ENCODE assay signal across 22 cellular contexts in genomic region chr6:97656706-97657350, GRCh38.
"Had no signal": no experiment of that assay in that cellular context is flagged by ENCODE, and none has a peak within 500 bp of the region (broad histone marks: within the 10 kb centered on the region; RNA-seq: fewer than 3 reads in every experiment).

No MANE protein-coding gene starts in this region.

- H3K36me3 ChIP-seq: esophagus squamous epithelium, gastrocnemius medialis, sigmoid colon, thoracic aorta, vagina had no signal

- H3K27me3 ChIP-seq: body of pancreas, esophagus squamous epithelium, gastrocnemius medialis, sigmoid colon, vagina had no signal

- DNase-seq: activated CD4-positive, alpha-beta T cell treated with anti-CD3 and anti-CD28 coated beads for 1 hour; activated CD4-positive, alpha-beta T cell treated with anti-CD3 and anti-CD28 coated beads, Interleukin-2, amount 50 U/mL, for 1 hour; activated CD8-positive, alpha-beta T cell treated with anti-CD3 and anti-CD28 coated beads, Interleukin-2, amount 10 ng/mL, durations not matched to agents 7 days and 5 days; activated gamma-delta T cell treated with Interleukin-2 at 50 U/mL for 16 hours; body of pancreas; dermis blood vessel endothelial cell; effector memory CD8-positive, alpha-beta T cell; esophagus squamous epithelium; gastrocnemius medialis; hippocampal formation; left colon; mesenchymal stem cell; sigmoid colon; stimulated activated CD4-positive, alpha-beta T cell treated with anti-CD3 and anti-CD28 coated beads, Interleukin-2, amount 100 ng/mL, for 48 hours; stimulated activated CD8-positive, alpha-beta memory T cell treated with anti-CD3 and anti-CD28 coated beads, Interleukin-4, amount 100 ng/mL, for 48 hours; stimulated activated naive B cell treated with anti-CD40 and anti-IgM and Interleukin-4, amounts not matched to agents 10 μg/mL and 1 μg/mL and 100 μg/mL, for 72 hours had no signal

- H3K27me3 Mint-ChIP-seq: activated naive CD4-positive, alpha-beta T cell treated with anti-CD3 and anti-CD28 coated beads, Interleukin-2, amount 50 U/mL, for 24 hours; effector memory CD8-positive, alpha-beta T cell; stimulated activated naive B cell treated with anti-CD40 and anti-IgM and Interleukin-4, amounts not matched to agents 10 μg/mL and 1 μg/mL and 100 μg/mL, for 72 hours had no signal

- H3K4me3 ChIP-seq: body of pancreas, esophagus squamous epithelium, gastrocnemius medialis, sigmoid colon, thoracic aorta, vagina had no signal

- H3K4me1 Mint-ChIP-seq: activated naive CD4-positive, alpha-beta T cell treated with anti-CD3 and anti-CD28 coated beads, Interleukin-2, amount 50 U/mL, for 24 hours; nephron; stimulated activated naive B cell treated with anti-CD40 and anti-IgM and Interleukin-4, amounts not matched to agents 10 μg/mL and 1 μg/mL and 100 μg/mL, for 72 hours had no signal

- H3K36me3 Mint-ChIP-seq: activated naive CD4-positive, alpha-beta T cell treated with anti-CD3 and anti-CD28 coated beads, Interleukin-2, amount 50 U/mL, for 24 hours; stimulated activated naive B cell treated with anti-CD40 and anti-IgM and Interleukin-4, amounts not matched to agents 10 μg/mL and 1 μg/mL and 100 μg/mL, for 72 hours; type B pancreatic cell had no signal

- H3K9me3 Mint-ChIP-seq: nephron; stimulated activated naive B cell treated with anti-CD40 and anti-IgM and Interleukin-4, amounts not matched to agents 10 μg/mL and 1 μg/mL and 100 μg/mL, for 72 hours; T-helper 2 cell treated with Interferon-gamma antibody and Interleukin-4, amounts not matched to agents 5 μg/mL and 100 μg/mL, for 36 hours; type B pancreatic cell had no signal

- H3K27ac Mint-ChIP-seq: activated CD8-positive, alpha-beta T cell treated with anti-CD3 and anti-CD28 coated beads, Interleukin-2, amount 10 ng/mL, durations not matched to agents 7 days and 5 days; activated naive CD4-positive, alpha-beta T cell treated with anti-CD3 and anti-CD28 coated beads, Interleukin-2, amount 50 U/mL, for 24 hours; effector memory CD8-positive, alpha-beta T cell; nephron; stimulated activated naive B cell treated with anti-CD40 and anti-IgM and Interleukin-4, amounts not matched to agents 10 μg/mL and 1 μg/mL and 100 μg/mL, for 72 hours; T-helper 2 cell treated with Interferon-gamma antibody and Interleukin-4, amounts not matched to agents 5 μg/mL and 100 μg/mL, for 36 hours; type B pancreatic cell had no signal

- H3K4me1 ChIP-seq: body of pancreas, esophagus squamous epithelium, gastrocnemius medialis, sigmoid colon, vagina had no signal

- H3K4me3 Mint-ChIP-seq: activated CD8-positive, alpha-beta T cell treated with anti-CD3 and anti-CD28 coated beads, Interleukin-2, amount 10 ng/mL, durations not matched to agents 7 days and 5 days; activated naive CD4-positive, alpha-beta T cell treated with anti-CD3 and anti-CD28 coated beads, Interleukin-2, amount 50 U/mL, for 24 hours; effector memory CD8-positive, alpha-beta T cell; nephron; stimulated activated naive B cell treated with anti-CD40 and anti-IgM and Interleukin-4, amounts not matched to agents 10 μg/mL and 1 μg/mL and 100 μg/mL, for 72 hours; T-helper 2 cell treated with Interferon-gamma antibody and Interleukin-4, amounts not matched to agents 5 μg/mL and 100 μg/mL, for 36 hours; type B pancreatic cell had no signal

- H3K9me3 ChIP-seq: body of pancreas, esophagus squamous epithelium, gastrocnemius medialis, sigmoid colon, thoracic aorta, vagina had no signal

- ATAC-seq: activated CD8-positive, alpha-beta T cell treated with anti-CD3 and anti-CD28 coated beads, Interleukin-2, amount 10 ng/mL, durations not matched to agents 7 days and 5 days; body of pancreas; effector memory CD8-positive, alpha-beta T cell; gastrocnemius medialis; left colon; stimulated activated naive B cell treated with anti-CD40 and anti-IgM and Interleukin-4, amounts not matched to agents 10 μg/mL and 1 μg/mL and 100 μg/mL, for 72 hours had no signal

- H3K27ac ChIP-seq: body of pancreas, esophagus squamous epithelium, gastrocnemius medialis, sigmoid colon, thoracic aorta, vagina had no signal
